8 cellular contexts compared by ENCODE assay signal in genomic region chr17:34980681-34981537, GRCh38. TPM values are rescaled to one million over a fixed set of nuclear protein-coding genes. Genes with fewer than 3 reads are reported as not detected.
DNase-seq lines count a peak whose midpoint lies in the region; ATAC-seq and TF ChIP-seq lines count a peak whose summit lies in the region.

No MANE protein-coding gene starts in this region.

- no peaks in the 10 kb centered on the region for H3K9me3 Mint-ChIP-seq in activated naive CD4-positive, alpha-beta T cell treated with anti-CD3 and anti-CD28 coated beads, Interleukin-2, amount 50 U/mL, for 72 hours

- H3K27ac ChIP-seq in parathyroid adenoma (peak overlapping the region; percentile 86), tibial artery (peak overlapping the region; percentile 97 to 99)

- peak overlapping the region; percentile 66 for H3K4me3 ChIP-seq in parathyroid adenoma (ENCODE audit: low read depth, low read length)
- H3K4me3 ChIP-seq in tibial artery: peak overlapping the region; percentile 86 to 92

- peaks cover 10% of the 10 kb centered on the region for H3K4me1 ChIP-seq in parathyroid adenoma
- peaks cover 0 to 30% (median 18%) of the 10 kb centered on the region in 4 donors for H3K4me1 ChIP-seq in tibial artery

- H3K9me3 ChIP-seq in parathyroid adenoma (ENCODE audit: control insufficient read depth, low read length) (no peaks in the 10 kb centered on the region), tibial artery (no peaks in the 10 kb centered on the region)

- H2AFZ ChIP-seq in parathyroid adenoma: peak overlapping the region; percentile 94

- H3K4me2 ChIP-seq in parathyroid adenoma (ENCODE audit: low read length): peak overlapping the region; percentile 61

- H3K79me2 ChIP-seq in parathyroid adenoma: peaks cover 10% of the 10 kb centered on the region

- H3K27me3 ChIP-seq in parathyroid adenoma (ENCODE audit: control insufficient read depth, insufficient read depth, low read length) (no peaks in the 10 kb centered on the region), tibial artery (no peaks in the 10 kb centered on the region)

- H3K36me3 ChIP-seq in parathyroid adenoma (ENCODE audit: control insufficient read depth, insufficient read depth, low read length) (no peaks in the 10 kb centered on the region), tibial artery (peaks cover 1 to 22% (median 3%) of the 10 kb centered on the region in 3 donors)

- peak overlapping the region; percentile 89 to 91 for H3K27ac Mint-ChIP-seq in activated naive CD4-positive, alpha-beta T cell treated with anti-CD3 and anti-CD28 coated beads, Interleukin-2, amount 50 U/mL, for 72 hours

- peak overlapping the region; percentile 68 for H3K9ac ChIP-seq in parathyroid adenoma

- peak; percentile 91 for DNase-seq in ELR (ENCODE audit: low read depth)
- DNase-seq in KBM-7: peak; percentile 85
- peak; percentile 92 for DNase-seq in SIG-M5 treated with dmso at 0.1 percent for 504 hours (lab: John Stamatoyannopoulos, UW; ENCODE audit: unreplicated experiment)
- peak in 1 of 2 donors; percentile 68 for DNase-seq in activated naive CD4-positive, alpha-beta T cell treated with anti-CD3 and anti-CD28 coated beads, Interleukin-2, amount 50 U/mL, for 72 hours (ENCODE audit: low spot score in 2 of 2)
- DNase-seq in Right ventricle myocardium inferior (ENCODE audit: missing footprints): peak; percentile 89
- DNase-seq in tibial artery: peak; percentile 75 to 84

- in situ Hi-C loops in KBM-7 (cut with MboI; ENCODE audit: low pct_unique_long_range_greater_than_20kb, low sequenced_read_pairs): no loop called here

- intact Hi-C loops in Right ventricle myocardium inferior (cut with DNase I) (loop anchor here (1.0 to 5.0 kb wide), 2 partner anchors 20 to 106 kb away; partner anchors contain the start of genes CCT6B and ZNF830), tibial artery (cut with DNase I; ENCODE audit: low total_unique reads) (loop anchor here (10.0 kb wide), 2 partner anchors 134 to 1614 kb away; partner anchors contain the start of genes DHRS11 and RAD51D)

- H3K36me3 Mint-ChIP-seq in activated naive CD4-positive, alpha-beta T cell treated with anti-CD3 and anti-CD28 coated beads, Interleukin-2, amount 50 U/mL, for 72 hours: peaks cover 12 to 22% of the 10 kb centered on the region in 2 donors

- peak; percentile 85 for ATAC-seq in GM21723 (IDR thresholded peaks at IDR 0.05; ENCODE audit: unreplicated experiment)
- ATAC-seq in activated naive CD4-positive, alpha-beta T cell treated with anti-CD3 and anti-CD28 coated beads, Interleukin-2, amount 50 U/mL, for 72 hours: peak; percentile 83 to 93
- ATAC-seq in Right ventricle myocardium inferior: peak; percentile 95

- peak; percentile 56 for TF ChIP-seq CTCF in parathyroid adenoma (IDR thresholded peaks at IDR 0.05)
- peak; percentile 33 to 37 for TF ChIP-seq CTCF in tibial artery (IDR thresholded peaks at IDR 0.05)

RNA-seq across cellular contexts. Expression of gene LIG3, which starts 0.6 kb away (rescaled TPM):
- total RNA-seq in activated naive CD4-positive, alpha-beta T cell treated with anti-CD3 and anti-CD28 coated beads, Interleukin-2, amount 50 U/mL, for 72 hours: 100 to 1,000 TPM in 1 of 2 donors, 10 to 100 TPM in 1; 42.6 to 116 TPM
- 20.5 TPM for total RNA-seq in Right ventricle myocardium inferior

RNA-seq across cellular contexts. Expression of gene ZNF830, which starts 19.6 kb away (rescaled TPM):
- 10 to 100 TPM; 22.7 to 24.8 TPM for total RNA-seq in activated naive CD4-positive, alpha-beta T cell treated with anti-CD3 and anti-CD28 coated beads, Interleukin-2, amount 50 U/mL, for 72 hours
- 9.8 TPM for total RNA-seq in Right ventricle myocardium inferior

RNA-seq across cellular contexts. Expression of gene CCT6B, which starts 19.6 kb away (rescaled TPM):
- 1 to 10 TPM in 1 of 2 donors, under 1 TPM in 1; 0.48 to 1.5 TPM for total RNA-seq in activated naive CD4-positive, alpha-beta T cell treated with anti-CD3 and anti-CD28 coated beads, Interleukin-2, amount 50 U/mL, for 72 hours
- total RNA-seq in Right ventricle myocardium inferior: 1.4 TPM
